32 cellular contexts compared by ENCODE assay signal in genomic region chr19:8641221-8641907, GRCh38. TPM values are rescaled to one million over a fixed set of nuclear protein-coding genes. Genes with fewer than 3 reads are reported as not detected.
"Had no signal": no experiment of that assay in that cellular context is flagged by ENCODE, and none has a peak within 500 bp of the region (broad histone marks: within the 10 kb centered on the region; RNA-seq: fewer than 3 reads in every experiment).

No MANE protein-coding gene starts in this region.

- H3K36me3 ChIP-seq: adrenal gland, esophagus squamous epithelium, gastroesophageal sphincter, heart right ventricle had no signal

- H3K4me3 ChIP-seq: adrenal gland, body of pancreas, esophagus squamous epithelium, gastroesophageal sphincter, heart right ventricle, hepatocyte had no signal

- H2AFZ ChIP-seq: hepatocyte had no signal

- H3K4me1 ChIP-seq: adrenal gland had no signal

- H3K27ac ChIP-seq: epithelial cell of prostate, gastroesophageal sphincter, hepatocyte, VCaP had no signal

- H3K4me2 ChIP-seq: hepatocyte had no signal

- H3K9me3 ChIP-seq: adrenal gland had no signal

- DNase-seq: activated CD4-positive, alpha-beta T cell treated with anti-CD3 and anti-CD28 coated beads for 1 hour; activated CD4-positive, alpha-beta T cell treated with anti-CD3 and anti-CD28 coated beads, Interleukin-2, amount 50 U/mL, for 48 hours; activated CD8-positive, alpha-beta memory T cell treated with anti-CD3 and anti-CD28 coated beads for 24 hours; activated effector memory CD4-positive, alpha-beta T cell treated with Interleukin-2 at 50 U/mL for 16 hours; activated naive CD8-positive, alpha-beta T cell treated with anti-CD3 and anti-CD28 coated beads for 36 hours; activated naive CD8-positive, alpha-beta T cell treated with anti-CD3 and anti-CD28 coated beads, Interleukin-2, amount 50 U/mL, for 24 hours; activated T-cell treated with anti-CD3 and anti-CD28 coated beads, Interleukin-2, amount 50 U/mL, for 4 hours; amygdala; aorta; caudate nucleus; cortex of kidney; effector CD4-positive, alpha-beta T cell; esophagus squamous epithelium; heart right ventricle had no signal

- FAIRE-seq: colon had no signal

- ATAC-seq: activated CD8-positive, alpha-beta T cell treated with anti-CD3 and anti-CD28 coated beads for 36 hours; activated naive CD8-positive, alpha-beta T cell treated with anti-CD3 and anti-CD28 coated beads, Interleukin-2, amount 50 U/mL, for 24 hours; body of pancreas had no signal

- H3K27me3 ChIP-seq: adrenal gland, body of pancreas, hepatocyte had no signal

- H3K79me2 ChIP-seq: hepatocyte had no signal

RNA-seq across cellular contexts. Expression of gene NFILZ, which starts 10.9 kb away (rescaled TPM):
- total RNA-seq: activated CD4-positive, alpha-beta T cell treated with anti-CD3 and anti-CD28 coated beads, Interleukin-2, amount 10 ng/mL, durations not matched to agents 7 days and 5 days; activated CD8-positive, alpha-beta T cell treated with anti-CD3 and anti-CD28 coated beads for 36 hours; activated naive CD4-positive, alpha-beta T cell treated with anti-CD3 and anti-CD28 coated beads for 36 hours; activated naive CD8-positive, alpha-beta T cell treated with anti-CD3 and anti-CD28 coated beads for 36 hours; activated T-cell treated with anti-CD3 and anti-CD28 coated beads, Interleukin-2, amount 50 U/mL, for 4 hours; activated T-helper 17 cell treated with anti-CD3 and anti-CD28 coated beads, Interleukin-2, amount 50 U/mL, for 72 hours; adrenal gland; aorta; body of pancreas; chondrocyte; dermis blood vessel endothelial cell; esophagus squamous epithelium; fibroblast of lung; fibroblast of villous mesenchyme; gastroesophageal sphincter; glomerular endothelial cell; heart right ventricle; hepatocyte; WTC11 had no signal
- polyA plus RNA-seq: adrenal gland, aorta, esophagus, fibroblast of lung, heart right ventricle, hepatocyte had no signal

RNA-seq across cellular contexts. Expression of gene ACTL9, which starts 57.2 kb away (rescaled TPM):
- total RNA-seq: activated CD4-positive, alpha-beta T cell treated with anti-CD3 and anti-CD28 coated beads, Interleukin-2, amount 10 ng/mL, durations not matched to agents 7 days and 5 days; activated CD8-positive, alpha-beta T cell treated with anti-CD3 and anti-CD28 coated beads for 36 hours; activated naive CD4-positive, alpha-beta T cell treated with anti-CD3 and anti-CD28 coated beads for 36 hours; activated naive CD8-positive, alpha-beta T cell treated with anti-CD3 and anti-CD28 coated beads for 36 hours; activated T-cell treated with anti-CD3 and anti-CD28 coated beads, Interleukin-2, amount 50 U/mL, for 4 hours; activated T-helper 17 cell treated with anti-CD3 and anti-CD28 coated beads, Interleukin-2, amount 50 U/mL, for 72 hours; adrenal gland; aorta; body of pancreas; chondrocyte; dermis blood vessel endothelial cell; esophagus squamous epithelium; fibroblast of lung; fibroblast of villous mesenchyme; gastroesophageal sphincter; glomerular endothelial cell; heart right ventricle; hepatocyte; WTC11 had no signal
- polyA plus RNA-seq: adrenal gland, aorta, esophagus, fibroblast of lung, heart right ventricle, hepatocyte had no signal
